In genomic region chr19:57280165-57280912, GRCh38 we compare ENCODE assay signal across 9 cellular contexts. TPM values are rescaled to one million over a fixed set of nuclear protein-coding genes. Genes with fewer than 3 reads are reported as not detected.
DNase-seq lines count a peak whose midpoint lies in the region; ATAC-seq and TF ChIP-seq lines count a peak whose summit lies in the region.
"Had no signal": no experiment of that assay in that cellular context is flagged by ENCODE, and none has a peak within 500 bp of the region (broad histone marks: within the 10 kb centered on the region; RNA-seq: fewer than 3 reads in every experiment).

Gene ZNF460, plus strand, starts transcription at chr19:57280485. Its CDS starts 322 bp downstream, at chr19:57280807.

- POLR2A ChIA-PET in activated B cell treated with CpG ODN at 0.5 μM for 24 hours (lab: Charles Lee) = interaction anchor here (0.6 to 1.3 kb wide), 5 partner anchors 9 to 1123 kb away, joined by 3 to 12 read pairs (median 9); partner anchors contain the start of genes ZNF548 and ZNF805

- no peak for TF ChIP-seq CTCF in AG09309 (IDR thresholded peaks at IDR 0.05; ENCODE audit: control insufficient read depth, insufficient read depth, low read depth, low read length, missing control alignments)
- TF ChIP-seq CTCF in activated B cell treated with CpG ODN at 0.5 μM for 24 hours (IDR thresholded peaks at IDR 0.05) = no peak

- DNase-seq in AG09309 (ENCODE audit: low read depth) (peak; percentile 89), NCI-H226 (peak; percentile 99), activated B cell treated with CpG ODN at 0.5 μM for 24 hours (peak; percentile 96), iris pigment epithelial cell (ENCODE audit: low read depth) (peak; percentile 97)
- peak; percentile 96 to 97 for DNase-seq in central memory CD8-positive, alpha-beta T cell (ENCODE audit: low spot score in 2 of 2)
- peak; percentile 96 for DNase-seq in stimulated activated CD4-positive, alpha-beta T cell treated with anti-CD3 and anti-CD28 coated beads, Interleukin-12 subunit alpha, Interleukin-12 subunit beta, amount 100 ng/mL, for 4 hours

- H3K4me1 Mint-ChIP-seq in activated B cell treated with CpG ODN at 0.5 μM for 24 hours = peaks cover 46% of the 10 kb centered on the region
- peaks cover 34% of the 10 kb centered on the region for H3K4me1 Mint-ChIP-seq in central memory CD8-positive, alpha-beta T cell

- H3K9me3 Mint-ChIP-seq in activated B cell treated with CpG ODN at 0.5 μM for 24 hours = no peaks in the 10 kb centered on the region
- H3K9me3 Mint-ChIP-seq in central memory CD8-positive, alpha-beta T cell = no peaks in the 10 kb centered on the region

- no peak within 1 kb of the TSS for H3K27ac Mint-ChIP-seq in activated B cell treated with CpG ODN at 0.5 μM for 24 hours
- no peak within 1 kb of the TSS for H3K27ac Mint-ChIP-seq in central memory CD8-positive, alpha-beta T cell (ENCODE audit: low read depth)

- peak; percentile 74 for ATAC-seq in GM19023 (IDR thresholded peaks at IDR 0.05; ENCODE audit: unreplicated experiment)
- ATAC-seq in HG03196 (IDR thresholded peaks at IDR 0.05; ENCODE audit: unreplicated experiment) = peak; percentile 82
- ATAC-seq in activated B cell treated with CpG ODN at 0.5 μM for 24 hours (ENCODE audit: low read depth) = peak; percentile 85
- ATAC-seq in central memory CD8-positive, alpha-beta T cell (replicated peaks; ENCODE audit: extremely low read depth, poor library complexity, severe bottlenecking) = peak; percentile 91

- intact Hi-C loops in activated B cell treated with CpG ODN at 0.5 μM for 24 hours (cut with micrococcal nuclease) = loop anchor here (1.0 to 5.0 kb wide), 10 partner anchors 10 to 1138 kb away; partner anchors contain the start of genes TRAPPC2B, ZNF264, ZNF304 and ZNF444

- peaks cover 42% of the 10 kb centered on the region for H3K36me3 Mint-ChIP-seq in activated B cell treated with CpG ODN at 0.5 μM for 24 hours (ENCODE audit: low read depth)
- peaks cover 30% of the 10 kb centered on the region for H3K36me3 Mint-ChIP-seq in central memory CD8-positive, alpha-beta T cell (ENCODE audit: insufficient read depth)

- no peaks in the 10 kb centered on the region for H3K27me3 Mint-ChIP-seq in activated B cell treated with CpG ODN at 0.5 μM for 24 hours
- H3K27me3 Mint-ChIP-seq in central memory CD8-positive, alpha-beta T cell = no peaks in the 10 kb centered on the region

- H3K4me3 Mint-ChIP-seq in activated B cell treated with CpG ODN at 0.5 μM for 24 hours = no peak within 1 kb of the TSS
- H3K4me3 Mint-ChIP-seq in central memory CD8-positive, alpha-beta T cell = no peak within 1 kb of the TSS
- H3K4me3 Mint-ChIP-seq: T-helper 1 cell treated with Interleukin-12 subunit alpha and Interleukin-12 subunit beta and Interleukin-4 antibody, amounts not matched to agents 30 μg/mL and 1 μg/mL, for 36 hours had no signal

- H3K4me3 ChIP-seq in AG09309 (ENCODE audit: control insufficient read depth, low read depth, low read length) = peak within 1 kb of the TSS; percentile 84

- CTCF ChIA-PET in activated B cell treated with CpG ODN at 0.5 μM for 24 hours (lab: Charles Lee) = no interaction called here

RNA-seq across cellular contexts. Expression of gene ZNF460, which starts in this region (rescaled TPM):
- total RNA-seq in activated B cell treated with CpG ODN at 0.5 μM for 24 hours = 132 and 161 TPM in 2 replicates

Comparison
In these comparisons a context has a peak if more than half of its experiments do, and no peak if none do; other contexts are left out.
1. Peak in every context shown above with its lines: DNase-seq, ATAC-seq and H3K4me3 ChIP-seq.